ENCODE assay signal across 8 cellular contexts in genomic region chr1:29180497-29181412, GRCh38. TPM values are rescaled to one million over a fixed set of nuclear protein-coding genes. Genes with fewer than 3 reads are reported as not detected.
DNase-seq lines count a peak whose midpoint lies in the region; ATAC-seq and TF ChIP-seq lines count a peak whose summit lies in the region.

No MANE protein-coding gene starts in this region.

- H3K4me1 ChIP-seq in osteoblast (ENCODE audit: insufficient read depth, low read length) = peaks cover 32% of the 10 kb centered on the region

- ATAC-seq in HG03103 (IDR thresholded peaks at IDR 0.05; ENCODE audit: low read depth, unreplicated experiment) (peak; percentile 2), HG02588 (IDR thresholded peaks at IDR 0.05; ENCODE audit: unreplicated experiment) (no peak)

- TF ChIP-seq CTCF in fibroblast of mammary gland (conservative IDR thresholded peaks at IDR 0.05; ENCODE audit: control insufficient read depth, insufficient read depth, low read depth, low read length) (no peak), osteoblast (IDR thresholded peaks at IDR 0.05; ENCODE audit: extremely low read depth, low read depth, low read length) (no peak)

- no peaks in the 10 kb centered on the region for H3K9me3 ChIP-seq in osteoblast (ENCODE audit: low read depth, low read length)

- H3K27ac ChIP-seq in osteoblast (ENCODE audit: low read depth, low read length) = peak overlapping the region; percentile 97

- H3K4me3 ChIP-seq in fibroblast of mammary gland (ENCODE audit: control insufficient read depth, low read depth, low read length) (peak overlapping the region; percentile 78), osteoblast (ENCODE audit: insufficient read depth, low read length) (peak overlapping the region; percentile 99)

- no peaks in the 10 kb centered on the region for H3K27me3 ChIP-seq in osteoblast (ENCODE audit: insufficient read depth, low read length)

- H3K79me2 ChIP-seq in osteoblast (ENCODE audit: insufficient read depth, low read length) = peaks cover 58% of the 10 kb centered on the region

- DNase-seq in GF-D8 (lab: John Stamatoyannopoulos, UW) (peak; percentile 31), fibroblast of mammary gland (ENCODE audit: low read depth) (peak; percentile 45), osteoblast (ENCODE audit: insufficient read length, low spot score, missing footprints) (peak; percentile 77), cortex of kidney (lab: John Stamatoyannopoulos, UW) (no peak), occipital lobe (lab: John Stamatoyannopoulos, UW) (no peak)
- peak; percentile 46 for DNase-seq in activated CD4-positive, alpha-beta T cell treated with anti-CD3 and anti-CD28 coated beads for 48 hours

- no peak overlapping the region for H2AFZ ChIP-seq in osteoblast (ENCODE audit: low read length)

- peaks cover 9% of the 10 kb centered on the region for H3K36me3 ChIP-seq in osteoblast (ENCODE audit: insufficient read depth, low read length)

- H4K20me1 ChIP-seq in osteoblast (ENCODE audit: insufficient read depth, low read length) = peaks cover 47% of the 10 kb centered on the region

- peak overlapping the region; percentile 93 for H3K4me2 ChIP-seq in osteoblast (ENCODE audit: insufficient read depth, low read length)

RNA-seq across cellular contexts. Expression of gene SRSF4, which starts 0.9 kb away (rescaled TPM):
- total RNA-seq in osteoblast = 27.9 and 30.4 TPM in 2 replicates
- total RNA-seq in occipital lobe = 38.4 TPM

RNA-seq across cellular contexts. Expression of gene MECR, which starts 50.0 kb away (rescaled TPM):
- total RNA-seq in osteoblast (23.5 and 25.6 TPM in 2 replicates), occipital lobe (15.8 TPM)

RNA-seq across cellular contexts. Expression of gene PTPRU, which starts 55.6 kb away (rescaled TPM):
- total RNA-seq in osteoblast (9.4 and 16.2 TPM in 2 replicates), occipital lobe (23.6 TPM)

RNA-seq across cellular contexts. Expression of gene TMEM200B, which starts 57.1 kb away (rescaled TPM):
- 9.4 and 10.6 TPM in 2 replicates for total RNA-seq in osteoblast
- total RNA-seq in occipital lobe = 0.94 TPM

Comparison
In these comparisons a context has a peak if more than half of its experiments do, and no peak if none do; other contexts are left out.
1. DNase-seq: peak in GF-D8 (single experiment), activated CD4-positive, alpha-beta T cell treated with anti-CD3 and anti-CD28 coated beads for 48 hours (single experiment), fibroblast of mammary gland (single experiment) and osteoblast (single experiment); none in cortex of kidney (single experiment) and occipital lobe (single experiment).